8 cellular contexts compared by ENCODE assay signal in genomic region chr1:51729824-51730284, GRCh38.
DNase-seq lines count a peak whose midpoint lies in the region; ATAC-seq, FAIRE-seq and TF ChIP-seq lines count a peak whose summit lies in the region.

No MANE protein-coding gene starts in this region.

- H3K27me3 Mint-ChIP-seq in activated CD8-positive, alpha-beta memory T cell treated with anti-CD3 and anti-CD28 coated beads, Interleukin-2, amount 10 ng/mL, durations not matched to agents 7 days and 5 days = no peaks in the 10 kb centered on the region

- no peak overlapping the region for H3K14ac ChIP-seq in H1 (ENCODE audit: insufficient read length)

- WGBS in H1 (ENCODE audit: extremely low coverage in 1 of 2, insufficient coverage in 1 of 2, insufficient read length in 1 of 2, insufficient replicate concordance in 2 of 2, low coverage in 1 of 2, low lambda C conversion rate in 2 of 2, missing lambda C conversion rate in 1 of 2), 2 experiments = 1% methylated on average over 18 of the region's 28 CpGs; no CpG with 5 or more reads in 1 of the 2 experiments

- H3K4me1 Mint-ChIP-seq in activated CD8-positive, alpha-beta memory T cell treated with anti-CD3 and anti-CD28 coated beads, Interleukin-2, amount 10 ng/mL, durations not matched to agents 7 days and 5 days = peaks cover 36% of the 10 kb centered on the region

- peaks cover 6% of the 10 kb centered on the region for H3K79me1 ChIP-seq in H1 (ENCODE audit: low read depth, low read length)

- no peak for TF ChIP-seq CTCF in OCI-LY1 (IDR thresholded peaks at IDR 0.05; ENCODE audit: low read length)
- no peak for TF ChIP-seq CTCF in H1 (IDR thresholded peaks at IDR 0.05; ENCODE audit: control extremely low read depth in 1 of 3, insufficient read depth in 1 of 3, low read depth in 1 of 3, low read length in 3 of 3)

- no peak overlapping the region for H2BK120ac ChIP-seq in H1 (replicated peaks; ENCODE audit: low read depth, low read length)

- peak overlapping the region; percentile 41; the same call in 1 of the 2 replicates for H2BK5ac ChIP-seq in H1 (ENCODE audit: low read depth, low read length)

- no peaks in the 10 kb centered on the region for H3K9me2 ChIP-seq in OCI-LY1 (ENCODE audit: low read depth, low read length)

- H2AK5ac ChIP-seq in H1 (ENCODE audit: low read depth, low read length) = no peak overlapping the region

- H3K4me3 Mint-ChIP-seq in activated CD8-positive, alpha-beta memory T cell treated with anti-CD3 and anti-CD28 coated beads, Interleukin-2, amount 10 ng/mL, durations not matched to agents 7 days and 5 days = peak overlapping the region; percentile 82

- H3K9me3 ChIP-seq in OCI-LY1 (ENCODE audit: low read length) (no peaks in the 10 kb centered on the region), H1 (ENCODE audit: insufficient read depth in 2 of 2, low read depth in 1 of 2, low read length in 1 of 2) (no peaks in the 10 kb centered on the region), mucosa of stomach (ENCODE audit: control insufficient read depth, low read length) (no peaks in the 10 kb centered on the region)

- peaks cover 44% of the 10 kb centered on the region for H3K4me1 ChIP-seq in OCI-LY1 (ENCODE audit: insufficient read depth, low read length, severe bottlenecking)
- peaks cover 0 to 6% (median 2%) of the 10 kb centered on the region in 4 experiments; a peak in 5 of 7 replicates for H3K4me1 ChIP-seq in H1 (replicated peaks in 1 of 4; ENCODE audit: control insufficient read depth in 3 of 4, insufficient read depth in 4 of 4, low read length in 3 of 4)
- H3K4me1 ChIP-seq in mucosa of stomach (ENCODE audit: control insufficient read depth, insufficient read depth, low read length) = peaks cover 22% of the 10 kb centered on the region

- H2BK20ac ChIP-seq in H1 (ENCODE audit: low read length) = no peak overlapping the region

- peak overlapping the region; percentile 50 for H3K27ac ChIP-seq in OCI-LY1 (ENCODE audit: low read depth, low read length, poor library complexity, severe bottlenecking)
- H3K27ac ChIP-seq in H1 (ENCODE audit: low read depth, low read length) = peak overlapping the region; percentile 6; the same call in 1 of the 2 replicates

- H3K27ac Mint-ChIP-seq in activated CD8-positive, alpha-beta memory T cell treated with anti-CD3 and anti-CD28 coated beads, Interleukin-2, amount 10 ng/mL, durations not matched to agents 7 days and 5 days = peak overlapping the region; percentile 89

- CTCF ChIA-PET in activated CD8-positive, alpha-beta memory T cell treated with anti-CD3 and anti-CD28 coated beads, Interleukin-2, amount 10 ng/mL, durations not matched to agents 7 days and 5 days (lab: Charles Lee) = interaction anchor here (0.9 to 2.5 kb wide), 2 partner anchors 38 to 39 kb away, joined by 3 to 14 read pairs; no protein-coding TSS in a partner anchor
- CTCF ChIA-PET in H1 (lab: Charles Lee; ENCODE audit: partially characterized antibody) = interaction anchor here (1.5 to 1.9 kb wide), 2 partner anchors 16 to 22 kb away, joined by 4 to 6 read pairs; no protein-coding TSS in a partner anchor

- peak in 1 of 2 experiments; percentile 42; a peak in 2 of 3 replicates for TF ChIP-seq POLR2A in H1 (IDR thresholded peaks at IDR 0.05; ENCODE audit: control extremely low read depth in 1 of 2, low read depth in 2 of 2, low read length in 2 of 2)

- H3K79me2 ChIP-seq in OCI-LY1 (ENCODE audit: insufficient read depth, low read length) (peaks cover 35% of the 10 kb centered on the region), H1 (ENCODE audit: control insufficient read depth in 1 of 2, insufficient read depth in 2 of 2, low read length in 2 of 2) (peaks cover 3 to 48% of the 10 kb centered on the region in 2 experiments; a peak in 3 of 4 replicates)

- no peak for TF ChIP-seq EP300 in H1 (IDR thresholded peaks at IDR 0.05; ENCODE audit: borderline replicate concordance in 1 of 2, low read depth in 2 of 2, low read length in 2 of 2)

- H2BK15ac ChIP-seq in H1 (ENCODE audit: low read length) = no peak overlapping the region

- peak overlapping the region; percentile 73; the same call in 1 of the 2 replicates for H3K18ac ChIP-seq in H1 (ENCODE audit: extremely low read depth, low read length)

- H3K4me3 ChIP-seq in OCI-LY1 (ENCODE audit: low read depth, low read length, poor library complexity, severe bottlenecking) (peak overlapping the region; percentile 80), H1 (ENCODE audit: extremely low read depth in 1 of 4, insufficient read depth in 2 of 4, low read depth in 3 of 4, low read length in 4 of 4) (peak overlapping the region; percentile 85 to 99 (median 89)), mucosa of stomach (ENCODE audit: low read length) (peak overlapping the region; percentile 38)

- H3K9me3 Mint-ChIP-seq in activated CD8-positive, alpha-beta memory T cell treated with anti-CD3 and anti-CD28 coated beads, Interleukin-2, amount 10 ng/mL, durations not matched to agents 7 days and 5 days (ENCODE audit: low read depth) = no peaks in the 10 kb centered on the region

- peak overlapping the region; percentile 69 for H4K5ac ChIP-seq in H1 (ENCODE audit: insufficient read length, low read depth, low read length)

- peak overlapping the region; percentile 89; the same call in 1 of the 2 replicates for H4K8ac ChIP-seq in H1 (ENCODE audit: extremely low read depth, insufficient read depth, low read length)

- no peak for TF ChIP-seq RAD21 in H1 (IDR thresholded peaks at IDR 0.05 in 1 of 2, conservative IDR thresholded peaks at IDR 0.05 in 1 of 2; ENCODE audit: low read depth in 2 of 2, low read length in 2 of 2)

- peak overlapping the region; percentile 85 for H3K9ac ChIP-seq in OCI-LY1 (ENCODE audit: low read length)
- H3K9ac ChIP-seq in H1 (replicated peaks in 1 of 4; ENCODE audit: extremely low read depth in 1 of 4, low read depth in 3 of 4, low read length in 3 of 4) = peak overlapping the region; percentile 46 to 71 (median 60)
- H3K9ac ChIP-seq in mucosa of stomach (ENCODE audit: low read length) = peak overlapping the region; percentile 84

- no peaks in the 10 kb centered on the region for H3K36me3 ChIP-seq in OCI-LY1 (ENCODE audit: insufficient read depth, low read length)
- H3K36me3 ChIP-seq in H1 (ENCODE audit: control insufficient read depth in 2 of 4, insufficient read depth in 4 of 4, low read length in 3 of 4) = no peaks in the 10 kb centered on the region
- no peaks in the 10 kb centered on the region for H3K36me3 ChIP-seq in mucosa of stomach (ENCODE audit: control insufficient read depth, insufficient read depth, low read length)

- H3K27me3 ChIP-seq in OCI-LY1 (ENCODE audit: insufficient read depth, low read length) (no peaks in the 10 kb centered on the region), H1 (replicated peaks in 1 of 4; ENCODE audit: control insufficient read depth in 3 of 4, extremely low read depth in 1 of 4, insufficient read depth in 3 of 4, low read length in 3 of 4) (no peaks in the 10 kb centered on the region), mucosa of stomach (ENCODE audit: control insufficient read depth, insufficient read depth, low read length) (no peaks in the 10 kb centered on the region)

- H3K4ac ChIP-seq in H1 (replicated peaks; ENCODE audit: insufficient read length, low read depth, low read length) = peak overlapping the region; percentile 72

- H2BK12ac ChIP-seq in H1 (ENCODE audit: low read depth, low read length) = no peak overlapping the region

- FAIRE-seq in H1 (lab: Jason Lieb, UNC) = no peak

- H4K20me1 ChIP-seq in OCI-LY1 (ENCODE audit: insufficient read depth, low read length) (no peaks in the 10 kb centered on the region), H1 (replicated peaks in 1 of 2; ENCODE audit: control insufficient read depth in 1 of 2, insufficient read depth in 2 of 2, low read length in 2 of 2) (peaks cover 0 to 4% of the 10 kb centered on the region in 2 experiments)

- peak; percentile 29 for ATAC-seq in activated CD8-positive, alpha-beta memory T cell treated with anti-CD3 and anti-CD28 coated beads, Interleukin-2, amount 10 ng/mL, durations not matched to agents 7 days and 5 days
- peak; percentile 30 for ATAC-seq in HG02798 (IDR thresholded peaks at IDR 0.05; ENCODE audit: poor library complexity, unreplicated experiment)

- DNase-seq in activated CD8-positive, alpha-beta memory T cell treated with anti-CD3 and anti-CD28 coated beads, Interleukin-2, amount 10 ng/mL, durations not matched to agents 7 days and 5 days = no peak
- no peak for DNase-seq in activated CD8-positive, alpha-beta memory T cell treated with anti-CD3 and anti-CD28 coated beads, Interleukin-2, amount 50 U/mL, for 4 hours
- DNase-seq in H1 (ENCODE audit: low read depth in 1 of 2, low spot score in 2 of 2) (no peak), HPDE6-E6E7 (ENCODE audit: extremely low spot score) (no peak), NCI-H1092 (lab: John Stamatoyannopoulos, UW) (no peak)

- peak overlapping the region; percentile 78 for H3K56ac ChIP-seq in H1 (replicated peaks; ENCODE audit: insufficient read length, low read depth, low read length)

- H3F3A ChIP-seq in OCI-LY1 (ENCODE audit: insufficient read depth, low read length) = no peaks in the 10 kb centered on the region

- no peaks in the 10 kb centered on the region for H3K36me3 Mint-ChIP-seq in activated CD8-positive, alpha-beta memory T cell treated with anti-CD3 and anti-CD28 coated beads, Interleukin-2, amount 10 ng/mL, durations not matched to agents 7 days and 5 days

- no peak overlapping the region for H3K23ac ChIP-seq in H1 (ENCODE audit: insufficient read length)

- H3K23me2 ChIP-seq in H1 (ENCODE audit: low read depth, low read length) = peaks cover 7% of the 10 kb centered on the region; the same call in 1 of the 2 replicates

- H3K4me2 ChIP-seq in OCI-LY1 (ENCODE audit: low read length) (peak overlapping the region; percentile 87), H1 (ENCODE audit: insufficient read depth in 1 of 2, low read depth in 2 of 2, low read length in 2 of 2) (peak overlapping the region; percentile 65 to 98)

- no peak overlapping the region for H4K91ac ChIP-seq in H1 (replicated peaks; ENCODE audit: insufficient read length, low read length)

- H2AFZ ChIP-seq in OCI-LY1 (ENCODE audit: low read length) = no peak overlapping the region
- no peak overlapping the region for H2AFZ ChIP-seq in H1 (ENCODE audit: low read length)

- POLR2A ChIA-PET in H1 (lab: Charles Lee; ENCODE audit: partially characterized antibody) = interaction anchor here (1.3 kb wide), 1 partner anchor 82 kb away, joined by 3 read pairs; no protein-coding TSS in a partner anchor

TF ChIP-seq in H1, 55 proteins besides CTCF, POLR2A, EP300 and RAD21 (continues in another document):
- TF ChIP-seq JUND (IDR thresholded peaks at IDR 0.05; ENCODE audit: low read length) = no peak
- peak; percentile 59; the same call in 1 of the 2 replicates for TF ChIP-seq PHF8 (conservative IDR thresholded peaks at IDR 0.05; ENCODE audit: low read depth, low read length)
- TF ChIP-seq MAFK (IDR thresholded peaks at IDR 0.05; ENCODE audit: low read depth, low read length) = no peak
- TF ChIP-seq CBX8 (IDR thresholded peaks at IDR 0.05; ENCODE audit: borderline replicate concordance, low read depth, low read length) = no peak
- no peak for TF ChIP-seq ATF3 (IDR thresholded peaks at IDR 0.05; ENCODE audit: insufficient read depth, low read depth, low read length)

Comparison
In these comparisons a context has a peak if more than half of its experiments do, and no peak if none do; other contexts are left out.
1. H3K4me3 ChIP-seq: peak in every context shown above with its lines; median percentile 89 in H1; 80 in OCI-LY1; 38 in mucosa of stomach.